ENCODE assay signal across 9 cellular contexts in genomic region chr7:153190452-153190851, GRCh38.
DNase-seq lines count a peak whose midpoint lies in the region; ATAC-seq and TF ChIP-seq lines count a peak whose summit lies in the region.
"Had no signal": no experiment of that assay in that cellular context is flagged by ENCODE, and none has a peak within 500 bp of the region (broad histone marks: within the 10 kb centered on the region; RNA-seq: fewer than 3 reads in every experiment).

No MANE protein-coding gene starts in this region.

- TF ChIP-seq CTCF in tibial nerve (IDR thresholded peaks at IDR 0.05) (no peak), sigmoid colon (IDR thresholded peaks at IDR 0.05) (no peak)

- peak; percentile 54 for DNase-seq in H7
- peak; percentile 31 to 56 for DNase-seq in NCI-H1930 (lab: John Stamatoyannopoulos, UW)
- DNase-seq in kidney tubule cell (ENCODE audit: low spot score), result peak; percentile 9
- DNase-seq in T-helper 1 cell, result no peak
- DNase-seq in tibial nerve (ENCODE audit: low spot score in 2 of 2), result no peak
- no peak for DNase-seq in sigmoid colon
- no peak for DNase-seq in HuH-7.5 (ENCODE audit: low spot score)

- peak; percentile 51 for ATAC-seq in GM18508 (IDR thresholded peaks at IDR 0.05; ENCODE audit: insufficient read depth, unreplicated experiment)

- WGBS in tibial nerve, 2 donors, result 53 to 54% methylated on average over 3 of the region's 3 CpGs
- 61 to 64% methylated on average over 3 of the region's 3 CpGs for WGBS in sigmoid colon, 2 donors

- TF ChIP-seq EP300 in tibial nerve (IDR thresholded peaks at IDR 0.05) (no peak), sigmoid colon (IDR thresholded peaks at IDR 0.05) (no peak)

- H3K27ac ChIP-seq in tibial nerve (no peak overlapping the region), sigmoid colon (no peak overlapping the region)
- H3K27ac ChIP-seq: SK-N-MC had no signal

- H3K36me3 ChIP-seq in H7 (replicated peaks; ENCODE audit: control insufficient read depth, insufficient read depth, low read length), result no peaks in the 10 kb centered on the region
- no peaks in the 10 kb centered on the region for H3K36me3 ChIP-seq in tibial nerve
- H3K36me3 ChIP-seq in sigmoid colon, result no peaks in the 10 kb centered on the region

- TF ChIP-seq POLR2A in tibial nerve (IDR thresholded peaks at IDR 0.05) (no peak), sigmoid colon (IDR thresholded peaks at IDR 0.05) (no peak)

- H3K27me3 ChIP-seq in H7 (ENCODE audit: control insufficient read depth, insufficient read depth, low read length), result no peaks in the 10 kb centered on the region
- H3K27me3 ChIP-seq in tibial nerve, result no peaks in the 10 kb centered on the region
- no peaks in the 10 kb centered on the region for H3K27me3 ChIP-seq in sigmoid colon

- H3K4me1 ChIP-seq in tibial nerve, result peaks cover 0 to 3% (median 0%) of the 10 kb centered on the region in 4 donors
- peaks cover 0 to 9% (median 0%) of the 10 kb centered on the region in 4 donors for H3K4me1 ChIP-seq in sigmoid colon

- intact Hi-C loops in sigmoid colon (cut with DNase I), result loop anchor here (10.0 kb wide), 2 partner anchors 1314 to 1604 kb away; no protein-coding TSS in a partner anchor

- no peaks in the 10 kb centered on the region for H3K9me3 ChIP-seq in tibial nerve
- H3K9me3 ChIP-seq in sigmoid colon, result no peaks in the 10 kb centered on the region

- H3K4me3 ChIP-seq in H7 (ENCODE audit: insufficient read depth, low read depth, low read length) (no peak overlapping the region), tibial nerve (no peak overlapping the region), sigmoid colon (no peak overlapping the region)
- H3K4me3 ChIP-seq: SK-N-MC had no signal

Comparison
In these comparisons a context has a peak if more than half of its experiments do, and no peak if none do; other contexts are left out.
1. DNase-seq: peak in H7 (single experiment), NCI-H1930 (2 of 2) and kidney tubule cell (single experiment); none in T-helper 1 cell (0 of 5), tibial nerve (0 of 2), sigmoid colon (single experiment) and HuH-7.5 (single experiment).